31 cellular contexts compared by ENCODE assay signal in the genomic region with DNA sequence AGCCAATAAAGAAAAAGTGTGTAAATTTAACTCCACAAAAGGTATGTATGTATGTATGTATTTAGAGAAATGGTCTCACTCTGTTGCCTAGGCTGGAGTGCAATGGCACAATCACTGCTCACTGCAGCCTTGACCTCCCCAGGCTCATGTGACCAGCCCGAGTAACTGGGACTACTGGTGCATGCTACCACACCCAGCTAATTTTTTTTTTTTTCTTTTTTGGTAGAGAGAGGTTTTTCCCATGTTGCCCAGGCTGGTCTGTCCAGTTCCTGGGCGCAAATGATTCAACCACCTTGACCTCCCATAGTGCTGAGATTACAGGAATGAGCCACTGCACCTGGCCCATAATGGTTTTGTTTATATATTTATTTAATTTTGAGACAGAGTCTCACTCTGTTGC.
"Had no signal": no experiment of that assay in that cellular context is flagged by ENCODE, and none has a peak within 500 bp of the region (broad histone marks: within the 10 kb centered on the region; RNA-seq: fewer than 3 reads in every experiment).

No MANE protein-coding gene starts in this region.

- H3K4me3 Mint-ChIP-seq: activated CD4-positive, alpha-beta memory T cell treated with anti-CD3 and anti-CD28 coated beads for 36 hours; activated CD4-positive, alpha-beta T cell treated with anti-CD3 and anti-CD28 coated beads, Interleukin-2, amount 10 ng/mL, durations not matched to agents 24 days and 14 days; activated CD8-positive, alpha-beta memory T cell treated with anti-CD3 and anti-CD28 coated beads, Interleukin-2, amount 10 ng/mL, durations not matched to agents 7 days and 5 days; activated T-cell treated with anti-CD3 and anti-CD28 coated beads, Interleukin-2, amount 50 U/mL, for 72 hours; T-helper 1 cell treated with Interleukin-12 subunit alpha and Interleukin-12 subunit beta and Interleukin-4 antibody, amounts not matched to agents 30 μg/mL and 1 μg/mL, for 36 hours; T-helper 2 cell treated with Interferon-gamma antibody and Interleukin-4, amounts not matched to agents 5 μg/mL and 100 μg/mL, for 36 hours had no signal

- H3K4me2 ChIP-seq: KMS-11, SK-N-SH had no signal

- ATAC-seq: activated CD8-positive, alpha-beta memory T cell treated with anti-CD3 and anti-CD28 coated beads, Interleukin-2, amount 10 ng/mL, durations not matched to agents 7 days and 5 days; activated naive CD4-positive, alpha-beta T cell treated with anti-CD3 and anti-CD28 coated beads, Interleukin-2, amount 50 U/mL, for 72 hours; activated T-cell treated with anti-CD3 and anti-CD28 coated beads, Interleukin-2, amount 50 U/mL, for 72 hours; body of pancreas; Panc1 had no signal

- H3K36me3 Mint-ChIP-seq: activated CD4-positive, alpha-beta memory T cell treated with anti-CD3 and anti-CD28 coated beads for 36 hours; activated naive CD4-positive, alpha-beta T cell treated with anti-CD3 and anti-CD28 coated beads, Interleukin-2, amount 50 U/mL, for 72 hours had no signal

- H3K9ac ChIP-seq: KMS-11, SK-N-SH had no signal

- H3K9me3 ChIP-seq: adrenal gland, body of pancreas, breast epithelium, SJSA1, SK-N-SH had no signal

- H3K27ac Mint-ChIP-seq: activated CD4-positive, alpha-beta memory T cell treated with anti-CD3 and anti-CD28 coated beads for 36 hours; activated CD4-positive, alpha-beta T cell treated with anti-CD3 and anti-CD28 coated beads, Interleukin-2, amount 10 ng/mL, durations not matched to agents 24 days and 14 days; activated CD8-positive, alpha-beta memory T cell treated with anti-CD3 and anti-CD28 coated beads, Interleukin-2, amount 10 ng/mL, durations not matched to agents 7 days and 5 days; activated naive CD4-positive, alpha-beta T cell treated with anti-CD3 and anti-CD28 coated beads, Interleukin-2, amount 50 U/mL, for 72 hours; activated T-cell treated with anti-CD3 and anti-CD28 coated beads, Interleukin-2, amount 50 U/mL, for 72 hours; activated T-helper 2 cell treated with anti-CD3 and anti-CD28 coated beads, Interferon-gamma antibody, Interleukin-2, Interleukin-4, amounts not matched to agents 10 μg/mL and 5 μg/mL and 100 μg/mL, durations not matched to agents 14 hours and 24 hours and 36 hours; T-helper 1 cell treated with Interleukin-12 subunit alpha and Interleukin-12 subunit beta and Interleukin-4 antibody, amounts not matched to agents 30 μg/mL and 1 μg/mL, for 36 hours; T-helper 2 cell treated with Interferon-gamma antibody and Interleukin-4, amounts not matched to agents 5 μg/mL and 100 μg/mL, for 36 hours had no signal

- H3K4me3 ChIP-seq: adrenal gland, body of pancreas, breast epithelium, SJSA1 had no signal

- H3K27me3 ChIP-seq: body of pancreas, breast epithelium had no signal

- H3K9me3 Mint-ChIP-seq: activated CD4-positive, alpha-beta memory T cell treated with anti-CD3 and anti-CD28 coated beads for 36 hours; activated CD4-positive, alpha-beta T cell treated with anti-CD3 and anti-CD28 coated beads, Interleukin-2, amount 10 ng/mL, durations not matched to agents 24 days and 14 days; activated naive CD4-positive, alpha-beta T cell treated with anti-CD3 and anti-CD28 coated beads, Interleukin-2, amount 50 U/mL, for 72 hours; activated T-cell treated with anti-CD3 and anti-CD28 coated beads, Interleukin-2, amount 50 U/mL, for 72 hours; activated T-helper 2 cell treated with anti-CD3 and anti-CD28 coated beads, Interferon-gamma antibody, Interleukin-2, Interleukin-4, amounts not matched to agents 10 μg/mL and 5 μg/mL and 100 μg/mL, durations not matched to agents 14 hours and 24 hours and 36 hours; T-helper 1 cell treated with Interleukin-12 subunit alpha and Interleukin-12 subunit beta and Interleukin-4 antibody, amounts not matched to agents 30 μg/mL and 1 μg/mL, for 36 hours; T-helper 2 cell treated with Interferon-gamma antibody and Interleukin-4, amounts not matched to agents 5 μg/mL and 100 μg/mL, for 36 hours had no signal

- H3K4me1 ChIP-seq: adrenal gland, breast epithelium, SJSA1 had no signal

- H3K36me3 ChIP-seq: adrenal gland, breast epithelium, SJSA1 had no signal

- DNase-seq: activated CD4-positive, alpha-beta memory T cell treated with anti-CD3 and anti-CD28 coated beads for 36 hours; activated CD4-positive, alpha-beta T cell treated with anti-CD3 and anti-CD28 coated beads, Interleukin-2, amount 10 ng/mL, durations not matched to agents 24 days and 14 days; activated CD8-positive, alpha-beta memory T cell treated with anti-CD3 and anti-CD28 coated beads, Interleukin-2, amount 10 ng/mL, durations not matched to agents 7 days and 5 days; activated CD8-positive, alpha-beta memory T cell treated with anti-CD3 and anti-CD28 coated beads, Interleukin-2, amount 50 U/mL, for 48 hours; activated gamma-delta T cell; activated naive CD4-positive, alpha-beta T cell treated with Interleukin-2 at 50 U/mL for 16 hours; activated T-cell treated with anti-CD3 and anti-CD28 coated beads, Interleukin-2, amount 50 U/mL, for 72 hours; adrenal gland; body of pancreas; caudate nucleus; cerebellar nuclear complex; MM.1S; MV-4-11; NCI-H1092; NCI-H1436 treated with DMSO at 0.1 percent for 48 hours; NCI-H1694 treated with DMSO at 0.1 percent for 48 hours; NCI-H2029; NCI-H345; NCI-H524 treated with DMSO at 0.1 percent for 48 hours; NCI-H774; RPMI8226; SHP77 treated with DMSO at 0.1 percent for 48 hours; SK-N-SH had no signal

- H3K27ac ChIP-seq: adrenal gland, body of pancreas, breast epithelium, KMS-11, SJSA1 had no signal
